30 cellular contexts compared by ENCODE assay signal in genomic region chr13:38898481-38898880, GRCh38.
"Had no signal": no experiment of that assay in that cellular context is flagged by ENCODE, and none has a peak within 500 bp of the region (broad histone marks: within the 10 kb centered on the region; RNA-seq: fewer than 3 reads in every experiment).

No MANE protein-coding gene starts in this region.

- H3K36me3 ChIP-seq: adrenal gland, esophagus squamous epithelium, heart right ventricle, left lung, ovary, transverse colon had no signal

- H3K9me3 ChIP-seq: adrenal gland, body of pancreas, esophagus squamous epithelium, left lung, mucosa of descending colon, ovary, psoas muscle, testis, transverse colon had no signal

- H3K4me3 ChIP-seq: adrenal gland, body of pancreas, esophagus squamous epithelium, heart right ventricle, left lung, lung, mucosa of descending colon, ovary, psoas muscle, smooth muscle cell, testis, transverse colon had no signal

- H3K4me2 ChIP-seq: smooth muscle cell had no signal

- H3K27ac ChIP-seq: adrenal gland, body of pancreas, epithelial cell of prostate, esophagus squamous epithelium, heart right ventricle, left lung, ovary, psoas muscle, testis, transverse colon had no signal

- H3K27me3 ChIP-seq: adrenal gland, body of pancreas, esophagus squamous epithelium, heart right ventricle, left lung, ovary, testis, transverse colon had no signal

- H3K4me1 ChIP-seq: adrenal gland, heart right ventricle, left lung, psoas muscle, testis, transverse colon had no signal

- DNase-seq: activated CD4-positive, alpha-beta memory T cell treated with anti-CD3 and anti-CD28 coated beads for 36 hours; activated CD4-positive, alpha-beta T cell treated with anti-CD3 and anti-CD28 coated beads, Interleukin-2, amount 10 ng/mL, durations not matched to agents 24 days and 14 days; activated CD4-positive, CD25-positive, alpha-beta regulatory T cell treated with anti-CD3 and anti-CD28 coated beads, Interleukin-2, amount 50 U/mL, for 72 hours; activated CD8-positive, alpha-beta memory T cell treated with anti-CD3 and anti-CD28 coated beads, Interleukin-2, amount 50 U/mL, for 4 hours; activated effector memory CD4-positive, alpha-beta T cell treated with anti-CD3 and anti-CD28 coated beads, Interleukin-2, amount 50 U/mL, for 16 hours; activated naive CD4-positive, alpha-beta T cell treated with anti-CD3 and anti-CD28 coated beads for 36 hours; activated naive CD8-positive, alpha-beta T cell treated with anti-CD3 and anti-CD28 coated beads for 36 hours; activated T-cell treated with anti-CD3 and anti-CD28 coated beads, Interleukin-2, amount 50 U/mL, for 1 hour; adrenal gland; aorta; body of pancreas; effector CD8-positive, alpha-beta T cell; esophagus squamous epithelium; foreskin melanocyte; heart right ventricle; kidney glomerular epithelial cell; left lung; mucosa of descending colon; ovary; psoas muscle; stimulated activated naive CD4-positive, alpha-beta T cell; testis; transverse colon had no signal

- FAIRE-seq: colon, endometrium, urothelium cell line had no signal

- ATAC-seq: body of pancreas; heart right ventricle; left lung; mucosa of descending colon; natural killer cell treated with Interleukin-12 subunit alpha and Interleukin-12 subunit beta and Interleukin-15 and Interleukin-18, amount 100 ng/mL, for 72 hours; psoas muscle had no signal
